13 cellular contexts compared by ENCODE assay signal in genomic region chr5:59759600-59760357, GRCh38.
DNase-seq lines count a peak whose midpoint lies in the region; ATAC-seq and TF ChIP-seq lines count a peak whose summit lies in the region.
"Had no signal": no experiment of that assay in that cellular context is flagged by ENCODE, and none has a peak within 500 bp of the region (broad histone marks: within the 10 kb centered on the region; RNA-seq: fewer than 3 reads in every experiment).

No MANE protein-coding gene starts in this region.

- peaks cover 2% of the 10 kb centered on the region for H3K4me1 ChIP-seq in mesenchymal stem cell (ENCODE audit: control insufficient read depth, insufficient read depth, low read depth, low read length)
- H3K4me1 ChIP-seq in trophoblast cell (ENCODE audit: control insufficient read depth in 1 of 2, insufficient read depth in 2 of 2, low read length in 2 of 2): no peaks in the 10 kb centered on the region
- H3K4me1 ChIP-seq: BLaER1 had no signal

- H3K27me3 ChIP-seq in MG63 (no peaks in the 10 kb centered on the region), mesenchymal stem cell (ENCODE audit: control insufficient read depth in 1 of 2, insufficient read depth in 1 of 2, low read length in 2 of 2) (peaks cover 0 to 1% of the 10 kb centered on the region in 2 experiments), trophoblast cell (ENCODE audit: insufficient read depth, low read length) (no peaks in the 10 kb centered on the region)
- H3K27me3 ChIP-seq: BLaER1, heart right ventricle had no signal

- peak overlapping the region; percentile 57 for H2BK15ac ChIP-seq in mesenchymal stem cell (ENCODE audit: low read depth, poor library complexity, severe bottlenecking)

- no peaks in the 10 kb centered on the region for H3K27me3 Mint-ChIP-seq in chondrocyte (ENCODE audit: low read depth)

- peaks cover 21% of the 10 kb centered on the region for H3K4me1 Mint-ChIP-seq in chondrocyte (ENCODE audit: low read depth)

- H3K14ac ChIP-seq in mesenchymal stem cell (ENCODE audit: low read length in 2 of 2) (no peak overlapping the region), trophoblast cell (ENCODE audit: low read length) (no peak overlapping the region)

- H3K79me1 ChIP-seq in mesenchymal stem cell (replicated peaks; ENCODE audit: low read length, poor library complexity, severe bottlenecking) (peaks cover 3% of the 10 kb centered on the region), trophoblast cell (ENCODE audit: low read length) (no peaks in the 10 kb centered on the region)

- no peak overlapping the region for H4K12ac ChIP-seq in trophoblast cell (ENCODE audit: low read depth, low read length)

- H3K9me3 ChIP-seq in MG63 (no peaks in the 10 kb centered on the region), mesenchymal stem cell (ENCODE audit: control insufficient read depth, low read length) (no peaks in the 10 kb centered on the region), trophoblast cell (ENCODE audit: insufficient read depth, low read depth, low read length) (no peaks in the 10 kb centered on the region)
- H3K9me3 ChIP-seq: BLaER1, heart right ventricle had no signal

- no peaks in the 10 kb centered on the region for H3K36me3 Mint-ChIP-seq in chondrocyte (ENCODE audit: low read depth)
- H3K36me3 Mint-ChIP-seq: activated naive CD8-positive, alpha-beta T cell had no signal

- DNase-seq in MG63: peak; percentile 16
- DNase-seq in chondrocyte (ENCODE audit: low spot score): no peak
- DNase-seq in mesenchymal stem cell: peak; percentile 83
- no peak for DNase-seq in middle frontal gyrus (ENCODE audit: extremely low spot score, low spot score)
- no peak for DNase-seq in trophoblast cell
- DNase-seq in ureter (ENCODE audit: low spot score): no peak
- DNase-seq: heart right ventricle, NCI-H1417 treated with DMSO at 0.1 percent for 48 hours, right cardiac atrium had no signal

- H3K4ac ChIP-seq in mesenchymal stem cell (ENCODE audit: low read depth in 1 of 2, low read length in 2 of 2) (no peak overlapping the region), trophoblast cell (ENCODE audit: low read depth, low read length) (no peak overlapping the region)

- H2BK5ac ChIP-seq in mesenchymal stem cell (ENCODE audit: low read depth, low read length, poor library complexity, severe bottlenecking): no peak overlapping the region
- H2BK5ac ChIP-seq in trophoblast cell (ENCODE audit: low read depth, low read length, poor library complexity): no peak overlapping the region

- H3K27ac Mint-ChIP-seq in chondrocyte (ENCODE audit: unreplicated experiment): peak overlapping the region; percentile 73
- H3K27ac Mint-ChIP-seq: activated naive CD8-positive, alpha-beta T cell had no signal

- H3K27ac ChIP-seq in C4-2B (peak overlapping the region; percentile 87), mesenchymal stem cell (ENCODE audit: low read length, poor library complexity, severe bottlenecking) (peak overlapping the region; percentile 41), trophoblast cell (ENCODE audit: low read depth, low read length) (no peak overlapping the region)
- H3K27ac ChIP-seq: BLaER1 had no signal

- H3K9ac ChIP-seq in mesenchymal stem cell (ENCODE audit: low read length) (no peak overlapping the region), trophoblast cell (ENCODE audit: low read length) (no peak overlapping the region)
- H3K9ac ChIP-seq: BLaER1 had no signal

- H3K23ac ChIP-seq in mesenchymal stem cell (ENCODE audit: low read length in 2 of 2) (no peak overlapping the region), trophoblast cell (ENCODE audit: low read length) (no peak overlapping the region)

- H3K4me3 Mint-ChIP-seq in chondrocyte (ENCODE audit: unreplicated experiment): no peak overlapping the region
- H3K4me3 Mint-ChIP-seq: activated naive CD8-positive, alpha-beta T cell had no signal

- no peak overlapping the region for H2AFZ ChIP-seq in mesenchymal stem cell (ENCODE audit: low read depth, low read length)
- H2AFZ ChIP-seq in trophoblast cell (ENCODE audit: insufficient read depth, low read length, poor library complexity): no peak overlapping the region

- H3K4me3 ChIP-seq in MG63: no peak overlapping the region
- H3K4me3 ChIP-seq in mesenchymal stem cell (ENCODE audit: insufficient read depth in 1 of 2, low read depth in 1 of 2, low read length in 2 of 2): no peak overlapping the region
- no peak overlapping the region for H3K4me3 ChIP-seq in trophoblast cell (ENCODE audit: low read depth, low read length)
- H3K4me3 ChIP-seq: BLaER1, heart right ventricle had no signal

- H3K18ac ChIP-seq in mesenchymal stem cell (ENCODE audit: low read depth in 1 of 2, low read length in 2 of 2): peak overlapping the region in 1 of 2 experiments; percentile 81
- H3K18ac ChIP-seq in trophoblast cell (ENCODE audit: low read length): no peak overlapping the region

- H4K91ac ChIP-seq in mesenchymal stem cell (ENCODE audit: low read length) (peak overlapping the region; percentile 78), trophoblast cell (ENCODE audit: low read depth, low read length) (no peak overlapping the region)

- H3K79me2 ChIP-seq in trophoblast cell (ENCODE audit: control insufficient read depth, insufficient read depth, low read length, poor library complexity): no peaks in the 10 kb centered on the region

- H3K4me2 ChIP-seq in mesenchymal stem cell (ENCODE audit: low read length, poor library complexity, severe bottlenecking) (no peak overlapping the region), trophoblast cell (ENCODE audit: low read length) (no peak overlapping the region)
- H3K4me2 ChIP-seq: BLaER1 had no signal

- TF ChIP-seq CTCF in C4-2B (conservative IDR thresholded peaks at IDR 0.05) (no peak), chondrocyte (IDR thresholded peaks at IDR 0.05) (no peak)

- ATAC-seq in GM18867 (IDR thresholded peaks at IDR 0.05; ENCODE audit: unreplicated experiment): no peak

- WGBS in mesenchymal stem cell: 71% methylated on average over 3 of the region's 4 CpGs
- no CpG with 5 or more reads among the region's 4 CpGs for WGBS in trophoblast cell (ENCODE audit: extremely low coverage, insufficient coverage, insufficient read length)

- peak overlapping the region in 1 of 2 experiments; percentile 78 for H2BK12ac ChIP-seq in mesenchymal stem cell (ENCODE audit: low read length in 2 of 2)
- H2BK12ac ChIP-seq in trophoblast cell (ENCODE audit: low read length): no peak overlapping the region

- no peak overlapping the region for H2BK120ac ChIP-seq in mesenchymal stem cell (ENCODE audit: low read depth, low read length)
- H2BK120ac ChIP-seq in trophoblast cell (ENCODE audit: insufficient read depth, low read length, poor library complexity): no peak overlapping the region

- H3K36me3 ChIP-seq in MG63: no peaks in the 10 kb centered on the region
- H3K36me3 ChIP-seq in mesenchymal stem cell (ENCODE audit: control insufficient read depth in 1 of 2, insufficient read depth in 2 of 2, low read depth in 1 of 2, low read length in 2 of 2): no peaks in the 10 kb centered on the region
- no peaks in the 10 kb centered on the region for H3K36me3 ChIP-seq in trophoblast cell (ENCODE audit: control insufficient read depth in 1 of 2, insufficient read depth in 2 of 2, low read length in 2 of 2)
- H3K36me3 ChIP-seq: BLaER1, heart right ventricle had no signal

- H2AK5ac ChIP-seq in mesenchymal stem cell (ENCODE audit: low read length, severe bottlenecking) (no peak overlapping the region), trophoblast cell (ENCODE audit: low read length) (no peak overlapping the region)

- H4K8ac ChIP-seq in mesenchymal stem cell (ENCODE audit: low read length) (peak overlapping the region; percentile 81), trophoblast cell (ENCODE audit: low read depth, low read length) (no peak overlapping the region)

- no peaks in the 10 kb centered on the region for H3K9me3 Mint-ChIP-seq in chondrocyte (ENCODE audit: low read depth)

Comparison
In these comparisons a context has a peak if more than half of its experiments do, and no peak if none do; other contexts are left out.
1. DNase-seq: peak in MG63 (single experiment) and mesenchymal stem cell (single experiment); none in chondrocyte (single experiment), middle frontal gyrus (single experiment), trophoblast cell (0 of 2) and ureter (single experiment).